In the genomic region with DNA sequence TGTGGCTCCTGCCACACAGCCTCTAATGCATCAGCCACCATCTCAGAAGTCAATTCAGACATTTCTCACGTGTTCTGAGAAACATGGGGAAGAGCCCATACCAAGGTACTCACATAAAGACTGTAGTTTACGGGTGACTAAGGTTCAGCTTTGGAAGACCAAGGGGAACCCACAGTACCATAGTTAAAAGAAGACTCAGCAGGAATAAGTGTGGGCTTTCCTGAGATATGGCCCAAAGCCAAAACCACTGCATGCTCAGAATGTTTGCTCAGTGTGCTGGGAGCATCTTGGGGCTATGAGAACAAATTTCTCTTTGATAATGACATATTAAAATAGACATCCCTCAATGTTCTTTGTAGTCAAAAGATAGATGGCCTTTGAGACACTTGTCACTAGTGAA, we compare ENCODE assay signal across 1 cellular context.
TF ChIP-seq lines count a peak whose summit lies in the region.

No MANE protein-coding gene starts in this region.

TF ChIP-seq in SK-N-SH, 30 proteins besides CTCF, POLR2A, EP300 and RAD21 (continued from another document):
- TF ChIP-seq, protein P1, sequence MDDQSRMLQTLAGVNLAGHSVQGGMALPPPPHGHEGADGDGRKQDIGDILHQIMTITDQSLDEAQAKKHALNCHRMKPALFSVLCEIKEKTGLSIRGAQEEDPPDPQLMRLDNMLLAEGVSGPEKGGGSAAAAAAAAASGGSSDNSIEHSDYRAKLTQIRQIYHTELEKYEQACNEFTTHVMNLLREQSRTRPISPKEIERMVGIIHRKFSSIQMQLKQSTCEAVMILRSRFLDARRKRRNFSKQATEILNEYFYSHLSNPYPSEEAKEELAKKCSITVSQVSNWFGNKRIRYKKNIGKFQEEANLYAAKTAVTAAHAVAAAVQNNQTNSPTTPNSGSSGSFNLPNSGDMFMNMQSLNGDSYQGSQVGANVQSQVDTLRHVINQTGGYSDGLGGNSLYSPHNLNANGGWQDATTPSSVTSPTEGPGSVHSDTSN (IDR thresholded peaks at IDR 0.05): peak; percentile 94
- TF ChIP-seq POLR2AphosphoS5 (IDR thresholded peaks at IDR 0.05; ENCODE audit: low read depth, low read length) (peak; percentile 60; the same call in 1 of the 2 replicates), SMC3 (IDR thresholded peaks at IDR 0.05; ENCODE audit: low read depth, low read length) (no peak), CHD2 (IDR thresholded peaks at IDR 0.05; ENCODE audit: low read length, partially characterized antibody) (no peak), MXI1 (IDR thresholded peaks at IDR 0.05; ENCODE audit: low read depth, low read length) (no peak), RXRA (IDR thresholded peaks at IDR 0.05; ENCODE audit: borderline replicate concordance, low read depth) (peak; percentile 66; the same call in 1 of the 2 replicates), NRF1 (IDR thresholded peaks at IDR 0.05; ENCODE audit: low read depth, low read length) (no peak), FOSL2 (IDR thresholded peaks at IDR 0.05; ENCODE audit: borderline replicate concordance, low read depth) (peak; percentile 76), GABPA (IDR thresholded peaks at IDR 0.05; ENCODE audit: low read depth) (no peak)
- TF ChIP-seq, protein P2, sequence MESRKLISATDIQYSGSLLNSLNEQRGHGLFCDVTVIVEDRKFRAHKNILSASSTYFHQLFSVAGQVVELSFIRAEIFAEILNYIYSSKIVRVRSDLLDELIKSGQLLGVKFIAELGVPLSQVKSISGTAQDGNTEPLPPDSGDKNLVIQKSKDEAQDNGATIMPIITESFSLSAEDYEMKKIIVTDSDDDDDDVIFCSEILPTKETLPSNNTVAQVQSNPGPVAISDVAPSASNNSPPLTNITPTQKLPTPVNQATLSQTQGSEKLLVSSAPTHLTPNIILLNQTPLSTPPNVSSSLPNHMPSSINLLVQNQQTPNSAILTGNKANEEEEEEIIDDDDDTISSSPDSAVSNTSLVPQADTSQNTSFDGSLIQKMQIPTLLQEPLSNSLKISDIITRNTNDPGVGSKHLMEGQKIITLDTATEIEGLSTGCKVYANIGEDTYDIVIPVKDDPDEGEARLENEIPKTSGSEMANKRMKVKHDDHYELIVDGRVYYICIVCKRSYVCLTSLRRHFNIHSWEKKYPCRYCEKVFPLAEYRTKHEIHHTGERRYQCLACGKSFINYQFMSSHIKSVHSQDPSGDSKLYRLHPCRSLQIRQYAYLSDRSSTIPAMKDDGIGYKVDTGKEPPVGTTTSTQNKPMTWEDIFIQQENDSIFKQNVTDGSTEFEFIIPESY (IDR thresholded peaks at IDR 0.05; ENCODE audit: borderline replicate concordance, low read depth): peak; percentile 79; the same call in 1 of the 2 replicates
